In genomic region chr18:79598885-79599175, GRCh38 we compare ENCODE assay signal across 1 cellular context.
TF ChIP-seq lines count a peak whose summit lies in the region.

No MANE protein-coding gene starts in this region.

TF ChIP-seq in HepG2, 621 proteins besides CTCF, POLR2A, EP300 and RAD21:
- TF ChIP-seq GLMP (CRISPR knock-in tag; IDR thresholded peaks at IDR 0.05; ENCODE audit: borderline replicate concordance) = no peak
TF ChIP-seq in HepG2: peak in this region for 0.
